10 cellular contexts compared by ENCODE assay signal in genomic region chr11:65607614-65608426, GRCh38. TPM values are rescaled to one million over a fixed set of nuclear protein-coding genes. Genes with fewer than 3 reads are reported as not detected.
DNase-seq lines count a peak whose midpoint lies in the region; ATAC-seq, FAIRE-seq and TF ChIP-seq lines count a peak whose summit lies in the region.
"Had no signal": no experiment of that assay in that cellular context is flagged by ENCODE, and none has a peak within 500 bp of the region (broad histone marks: within the 10 kb centered on the region; RNA-seq: fewer than 3 reads in every experiment).

No MANE protein-coding gene starts in this region.

- H3K9ac ChIP-seq in HepG2 (ENCODE audit: insufficient read depth, low read depth, low read length) = no peak overlapping the region
- H3K9ac ChIP-seq: KMS-11 had no signal

- WGBS in HepG2 (ENCODE audit: low lambda C conversion rate) = 99% methylated on average over 22 of the region's 37 CpGs
- 80% methylated on average over 1 of the region's 37 CpGs for WGBS in right lobe of liver (ENCODE audit: insufficient coverage, low coverage, low lambda C conversion rate, missing lambda C conversion rate)
- 75 to 80% methylated on average over 37 of the region's 37 CpGs for WGBS in aorta, 2 donors

- no peak; the same call in 2 of the 3 replicates for ATAC-seq in HepG2
- ATAC-seq in right lobe of liver = no peak
- ATAC-seq in aorta (ENCODE audit: low FRiP score) = no peak
- no peak for ATAC-seq in GM19395 (IDR thresholded peaks at IDR 0.05; ENCODE audit: unreplicated experiment)
- no peak for ATAC-seq in HG03175 (IDR thresholded peaks at IDR 0.05; ENCODE audit: unreplicated experiment)

- peaks cover 33% of the 10 kb centered on the region for H3K79me2 ChIP-seq in HepG2 (ENCODE audit: insufficient read depth, low read length)

- TF ChIP-seq CTCF in HepG2 (CRISPR knock-in tag; IDR thresholded peaks at IDR 0.05) = no peak
- TF ChIP-seq CTCF in right lobe of liver (IDR thresholded peaks at IDR 0.05) = no peak
- no peak for TF ChIP-seq CTCF in kidney epithelial cell (IDR thresholded peaks at IDR 0.05; ENCODE audit: insufficient read depth, low read length, poor library complexity, severe bottlenecking)

- CTCF ChIA-PET in HepG2 (lab: Yijun Ruan, JAX; ENCODE audit: low intra/inter-chr PET ratio, low total read pairs) = no interaction called here

- intact Hi-C loops in HepG2 (cut with micrococcal nuclease; ENCODE audit: unreplicated experiment) (no loop called here), right lobe of liver (cut with DNase I) (no loop called here), aorta (cut with DNase I) (loop anchor here in 1 of 2 donors (2.0 kb wide), 1 partner anchor 33 kb away; no protein-coding TSS in a partner anchor)

- no peak overlapping the region for H3K4me3 ChIP-seq in HepG2 (replicated peaks in 1 of 3; ENCODE audit: insufficient read depth in 1 of 3, low read depth in 2 of 3, low read length in 3 of 3)
- no peak overlapping the region for H3K4me3 ChIP-seq in right lobe of liver
- peak overlapping the region; percentile 25 for H3K4me3 ChIP-seq in kidney epithelial cell (ENCODE audit: low read depth, low read length)
- H3K4me3 ChIP-seq in aorta (ENCODE audit: low read length in 2 of 2) = no peak overlapping the region

- POLR2A ChIA-PET in HepG2 (lab: Yijun Ruan, JAX) = no interaction called here

- H3K4me2 ChIP-seq in HepG2 (ENCODE audit: low read depth, low read length) = no peak overlapping the region
- H3K4me2 ChIP-seq: KMS-11 had no signal

- TF ChIP-seq RAD21 in HepG2 (CRISPR knock-in tag; IDR thresholded peaks at IDR 0.05) = no peak

- TF ChIP-seq EP300 in HepG2 (IDR thresholded peaks at IDR 0.05; ENCODE audit: low read depth in 2 of 2, low read length in 2 of 2) (no peak), HepG2 (CRISPR knock-in tag; IDR thresholded peaks at IDR 0.05; ENCODE audit: borderline replicate concordance) (no peak)

- no peak for FAIRE-seq in HepG2 (lab: Jason Lieb, UNC)

- no TSS peak for BruUV-seq in HepG2 (replicated peaks; lab: Mats Ljungman, UMichigan)

- H3K4me1 ChIP-seq in HepG2 (ENCODE audit: insufficient read depth, low read length) = peaks cover 35% of the 10 kb centered on the region
- H3K4me1 ChIP-seq in right lobe of liver = peaks cover 0 to 27% (median 8%) of the 10 kb centered on the region in 4 donors
- peaks cover 0 to 2% of the 10 kb centered on the region in 2 donors for H3K4me1 ChIP-seq in aorta (ENCODE audit: control insufficient read depth in 1 of 2, insufficient read depth in 2 of 2, low read length in 2 of 2)

- no peaks in the 10 kb centered on the region for H3K27me3 ChIP-seq in HepG2 (ENCODE audit: control insufficient read depth in 1 of 2, insufficient read depth in 2 of 2, low read length in 2 of 2)
- H3K27me3 ChIP-seq in right lobe of liver = no peaks in the 10 kb centered on the region
- no peaks in the 10 kb centered on the region for H3K27me3 ChIP-seq in kidney epithelial cell (ENCODE audit: control insufficient read depth, insufficient read depth, low read length)
- no peaks in the 10 kb centered on the region for H3K27me3 ChIP-seq in aorta (ENCODE audit: control insufficient read depth in 1 of 2, insufficient read depth in 2 of 2, low read length in 1 of 2)

- H3K9me3 ChIP-seq in HepG2 (ENCODE audit: low read length) (no peaks in the 10 kb centered on the region), right lobe of liver (no peaks in the 10 kb centered on the region), aorta (ENCODE audit: control insufficient read depth, low read length) (no peaks in the 10 kb centered on the region)

- no peak overlapping the region for H2AFZ ChIP-seq in HepG2 (ENCODE audit: low read length)

- TF ChIP-seq POLR2A in HepG2 (IDR thresholded peaks at IDR 0.05; ENCODE audit: insufficient read depth in 1 of 2, low read depth in 2 of 2, low read length in 2 of 2) = no peak
- TF ChIP-seq POLR2A in right lobe of liver (IDR thresholded peaks at IDR 0.05) = no peak

- DNase-seq in HepG2 (ENCODE audit: low spot score) (no peak), right lobe of liver (no peak), kidney epithelial cell (ENCODE audit: low read depth) (no peak), aorta (no peak)
- DNase-seq: NCI-H524 treated with DMSO at 0.1 percent for 48 hours; stimulated activated naive CD4-positive, alpha-beta T cell had no signal

- in situ Hi-C loops in HepG2 (cut with HindIII; ENCODE audit: extremely low pct_ligation_motif_present, low pct_unique_long_range_greater_than_20kb) = no loop called here

- H4K20me1 ChIP-seq in HepG2 (ENCODE audit: insufficient read depth, low read length) = peaks cover 15% of the 10 kb centered on the region; the same call in 1 of the 2 replicates

- no peak overlapping the region for H3K27ac ChIP-seq in HepG2 (ENCODE audit: extremely low read length, insufficient read depth, low read length)
- no peak overlapping the region for H3K27ac ChIP-seq in right lobe of liver
- H3K27ac ChIP-seq in aorta (ENCODE audit: low read depth in 1 of 2, low read length in 2 of 2) = peak overlapping the region in 1 of 2 donors; percentile 26
- H3K27ac ChIP-seq: KMS-11 had no signal

- H3K36me3 ChIP-seq in HepG2 (replicated peaks in 1 of 2; ENCODE audit: control insufficient read depth in 1 of 2, insufficient read depth in 2 of 2, low read length in 2 of 2) = peaks cover 29 to 76% of the 10 kb centered on the region in 2 experiments
- peaks cover 6 to 54% (median 17%) of the 10 kb centered on the region in 4 donors for H3K36me3 ChIP-seq in right lobe of liver
- peaks cover 1% of the 10 kb centered on the region for H3K36me3 ChIP-seq in kidney epithelial cell (ENCODE audit: control insufficient read depth, insufficient read depth, low read length)
- peaks cover 2 to 3% of the 10 kb centered on the region in 2 donors for H3K36me3 ChIP-seq in aorta (ENCODE audit: control insufficient read depth in 1 of 2, insufficient read depth in 2 of 2, low read length in 1 of 2)

RNA-seq across cellular contexts. Expression of gene MAP3K11, which starts 6.2 kb away (rescaled TPM):
- total RNA-seq in HepG2 (2016; rRNA removed; fragmentation: Illumina TruSeq; extraction: Trizol) = 35.6 and 51.5 TPM in 2 replicates
- 9.8 and 11.0 TPM in 2 replicates for total RNA-seq in HepG2 (2016; cell fraction: cytosol; rRNA removed; fragmentation: Illumina TruSeq; extraction: Trizol; ENCODE audit: low read depth)
- total RNA-seq in HepG2 (2016; cell fraction: insoluble cytoplasmic fraction; rRNA removed; fragmentation: Illumina TruSeq; extraction: Trizol) = 28.4 and 51.3 TPM in 2 replicates
- total RNA-seq in HepG2 (2016; cell fraction: membrane; rRNA removed; fragmentation: Illumina TruSeq; extraction: Trizol) = 23.9 and 24.4 TPM in 2 replicates
- 38.3 and 44.6 TPM in 2 replicates for total RNA-seq in HepG2 (2016; cell fraction: nucleus; rRNA removed; fragmentation: Illumina TruSeq; extraction: Trizol)
- polyA plus RNA-seq in HepG2 (2011; rRNA removed) = 35.9 and 54.6 TPM in 2 replicates
- 29.9 and 43.3 TPM in 2 replicates for polyA plus RNA-seq in HepG2 (2011; cell fraction: cytosol; rRNA removed)
- polyA plus RNA-seq in HepG2 (2011; cell fraction: nucleus; rRNA removed) = 105 and 109 TPM in 2 replicates
- 41.6 and 47.6 TPM in 2 replicates for polyA plus RNA-seq in HepG2 (2012)
- polyA plus RNA-seq in HepG2 (2016; cell fraction: cytosol; fragmentation: Illumina TruSeq; extraction: Trizol; ENCODE audit: low read depth) = 10.0 and 10.8 TPM in 2 replicates
- polyA plus RNA-seq in HepG2 (2016; cell fraction: insoluble cytoplasmic fraction; fragmentation: Illumina TruSeq; extraction: Trizol; ENCODE audit: low read depth) = 43.2 and 55.5 TPM in 2 replicates
- polyA plus RNA-seq in HepG2 (2016; cell fraction: membrane; fragmentation: Illumina TruSeq; extraction: Trizol; ENCODE audit: low read depth) = 24.5 and 29.1 TPM in 2 replicates
- polyA plus RNA-seq in HepG2 (2016; cell fraction: nucleus; fragmentation: Illumina TruSeq; extraction: Trizol; ENCODE audit: insufficient read depth, low read depth) = 98.1 and 107 TPM in 2 replicates
- 59.8 and 117 TPM in 2 replicates for polyA minus RNA-seq in HepG2 (2011; rRNA and poly(A)+ RNA removed; ENCODE audit: low replicate concordance)
- polyA minus RNA-seq in HepG2 (2011; cell fraction: cytosol; rRNA and poly(A)+ RNA removed) = 35.9 and 41.2 TPM in 2 replicates
- 61.7 and 76.1 TPM in 2 replicates for polyA minus RNA-seq in HepG2 (2011; cell fraction: nucleus; rRNA and poly(A)+ RNA removed)
- total RNA-seq in right lobe of liver = 10 to 100 TPM; 48.3 to 67.1 (median 60.9) TPM
- total RNA-seq in kidney epithelial cell = 58.3 and 60.8 TPM in 2 replicates
- total RNA-seq in aorta = 10 to 100 TPM; 51.3 to 87.9 TPM
- 10 to 100 TPM; 34.2 to 78.8 TPM for polyA plus RNA-seq in aorta

RNA-seq across cellular contexts. Expression of gene PCNX3, which starts 7.8 kb away (rescaled TPM):
- total RNA-seq in HepG2 (2016; rRNA removed; fragmentation: Illumina TruSeq; extraction: Trizol) = 14.5 and 23.0 TPM in 2 replicates
- 8.5 and 8.7 TPM in 2 replicates for total RNA-seq in HepG2 (2016; cell fraction: cytosol; rRNA removed; fragmentation: Illumina TruSeq; extraction: Trizol; ENCODE audit: low read depth)
- 12.2 and 22.7 TPM in 2 replicates for total RNA-seq in HepG2 (2016; cell fraction: insoluble cytoplasmic fraction; rRNA removed; fragmentation: Illumina TruSeq; extraction: Trizol)
- total RNA-seq in HepG2 (2016; cell fraction: membrane; rRNA removed; fragmentation: Illumina TruSeq; extraction: Trizol) = 9.3 and 9.7 TPM in 2 replicates
- total RNA-seq in HepG2 (2016; cell fraction: nucleus; rRNA removed; fragmentation: Illumina TruSeq; extraction: Trizol) = 26.0 and 33.8 TPM in 2 replicates
- 16.2 and 23.1 TPM in 2 replicates for polyA plus RNA-seq in HepG2 (2011; rRNA removed)
- 12.7 and 17.1 TPM in 2 replicates for polyA plus RNA-seq in HepG2 (2011; cell fraction: cytosol; rRNA removed)
- polyA plus RNA-seq in HepG2 (2011; cell fraction: nucleus; rRNA removed) = 99.5 and 123 TPM in 2 replicates
- 14.4 and 24.5 TPM in 2 replicates for polyA plus RNA-seq in HepG2 (2012)
- 4.3 and 4.9 TPM in 2 replicates for polyA plus RNA-seq in HepG2 (2016; cell fraction: cytosol; fragmentation: Illumina TruSeq; extraction: Trizol; ENCODE audit: low read depth)
- 14.3 and 21.7 TPM in 2 replicates for polyA plus RNA-seq in HepG2 (2016; cell fraction: insoluble cytoplasmic fraction; fragmentation: Illumina TruSeq; extraction: Trizol; ENCODE audit: low read depth)
- 5.8 and 6.9 TPM in 2 replicates for polyA plus RNA-seq in HepG2 (2016; cell fraction: membrane; fragmentation: Illumina TruSeq; extraction: Trizol; ENCODE audit: low read depth)
- polyA plus RNA-seq in HepG2 (2016; cell fraction: nucleus; fragmentation: Illumina TruSeq; extraction: Trizol; ENCODE audit: insufficient read depth, low read depth) = 68.2 and 73.5 TPM in 2 replicates
- 35.6 and 67.6 TPM in 2 replicates for polyA minus RNA-seq in HepG2 (2011; rRNA and poly(A)+ RNA removed; ENCODE audit: low replicate concordance)
- polyA minus RNA-seq in HepG2 (2011; cell fraction: cytosol; rRNA and poly(A)+ RNA removed) = 23.3 and 27.8 TPM in 2 replicates
- polyA minus RNA-seq in HepG2 (2011; cell fraction: nucleus; rRNA and poly(A)+ RNA removed) = 32.3 and 32.8 TPM in 2 replicates
- 10 to 100 TPM; 11.2 to 32.9 (median 12.4) TPM for total RNA-seq in right lobe of liver
- total RNA-seq in kidney epithelial cell = 61.9 and 71.2 TPM in 2 replicates
- total RNA-seq in aorta = 10 to 100 TPM; 24.8 to 28.8 TPM
- 10 to 100 TPM in 1 of 2 donors, 1 to 10 TPM in 1; 3.9 to 50.0 TPM for polyA plus RNA-seq in aorta

RNA-seq across cellular contexts. Expression of gene KCNK7, which starts 12.2 kb away (rescaled TPM):
- total RNA-seq in HepG2 (2016; rRNA removed; fragmentation: Illumina TruSeq; extraction: Trizol) (not detected in 2 replicates), right lobe of liver (under 1 TPM in 1 of 6 experiments, not detected in 5; 0.31 TPM), kidney epithelial cell (not detected in 2 replicates), aorta (1 to 10 TPM in 1 of 2 donors, under 1 TPM in 1; 0.93 to 1.3 TPM)
- total RNA-seq in HepG2 (2016; cell fraction: cytosol; rRNA removed; fragmentation: Illumina TruSeq; extraction: Trizol; ENCODE audit: low read depth) = not detected in 2 replicates
- not detected in 2 replicates for total RNA-seq in HepG2 (2016; cell fraction: insoluble cytoplasmic fraction; rRNA removed; fragmentation: Illumina TruSeq; extraction: Trizol)
- not detected in 2 replicates for total RNA-seq in HepG2 (2016; cell fraction: membrane; rRNA removed; fragmentation: Illumina TruSeq; extraction: Trizol)
- total RNA-seq in HepG2 (2016; cell fraction: nucleus; rRNA removed; fragmentation: Illumina TruSeq; extraction: Trizol) = 1.2 TPM in 1 of 2 replicates, not detected in the other
- polyA plus RNA-seq in HepG2 (2011; rRNA removed) (0.11 and 0.14 TPM in 2 replicates), aorta (1 to 10 TPM in 1 of 2 donors, not detected in 1; 7.3 TPM)
- polyA plus RNA-seq in HepG2 (2011; cell fraction: cytosol; rRNA removed) = 0.04 TPM in 1 of 2 replicates, not detected in the other
- 0.69 and 0.97 TPM in 2 replicates for polyA plus RNA-seq in HepG2 (2011; cell fraction: nucleus; rRNA removed)
- polyA plus RNA-seq in HepG2 (2012) = 0.28 TPM in 1 of 2 replicates, not detected in the other
- not detected in 2 replicates for polyA plus RNA-seq in HepG2 (2016; cell fraction: cytosol; fragmentation: Illumina TruSeq; extraction: Trizol; ENCODE audit: low read depth)
- polyA plus RNA-seq in HepG2 (2016; cell fraction: insoluble cytoplasmic fraction; fragmentation: Illumina TruSeq; extraction: Trizol; ENCODE audit: low read depth) = not detected in 2 replicates
- polyA plus RNA-seq in HepG2 (2016; cell fraction: membrane; fragmentation: Illumina TruSeq; extraction: Trizol; ENCODE audit: low read depth) = not detected in 2 replicates
- polyA plus RNA-seq in HepG2 (2016; cell fraction: nucleus; fragmentation: Illumina TruSeq; extraction: Trizol; ENCODE audit: insufficient read depth, low read depth) = 0.38 and 0.77 TPM in 2 replicates
- 0.33 and 0.90 TPM in 2 replicates for polyA minus RNA-seq in HepG2 (2011; rRNA and poly(A)+ RNA removed; ENCODE audit: low replicate concordance)
- polyA minus RNA-seq in HepG2 (2011; cell fraction: cytosol; rRNA and poly(A)+ RNA removed) = not detected in 2 replicates
- 0.75 and 1.2 TPM in 2 replicates for polyA minus RNA-seq in HepG2 (2011; cell fraction: nucleus; rRNA and poly(A)+ RNA removed)
- polyA plus RNA-seq: CD14-positive monocyte had no signal

RNA-seq across cellular contexts. Expression of gene SIPA1, which starts 30.1 kb away (rescaled TPM):
- total RNA-seq in HepG2 (2016; rRNA removed; fragmentation: Illumina TruSeq; extraction: Trizol) (5.4 and 5.8 TPM in 2 replicates), right lobe of liver (10 to 100 TPM; 21.1 to 34.1 (median 25.3) TPM), kidney epithelial cell (19.6 and 25.8 TPM in 2 replicates), aorta (10 to 100 TPM; 67.0 to 75.1 TPM)
- total RNA-seq in HepG2 (2016; cell fraction: cytosol; rRNA removed; fragmentation: Illumina TruSeq; extraction: Trizol; ENCODE audit: low read depth) = 2.4 and 2.5 TPM in 2 replicates
- 5.0 and 7.9 TPM in 2 replicates for total RNA-seq in HepG2 (2016; cell fraction: insoluble cytoplasmic fraction; rRNA removed; fragmentation: Illumina TruSeq; extraction: Trizol)
- 5.1 and 6.5 TPM in 2 replicates for total RNA-seq in HepG2 (2016; cell fraction: membrane; rRNA removed; fragmentation: Illumina TruSeq; extraction: Trizol)
- total RNA-seq in HepG2 (2016; cell fraction: nucleus; rRNA removed; fragmentation: Illumina TruSeq; extraction: Trizol) = 4.5 and 6.8 TPM in 2 replicates
- polyA plus RNA-seq in HepG2 (2011; rRNA removed) (7.7 and 9.1 TPM in 2 replicates), aorta (100 to 1,000 TPM in 1 of 2 donors, 10 to 100 TPM in 1; 25.2 to 147 TPM)
- polyA plus RNA-seq in HepG2 (2011; cell fraction: cytosol; rRNA removed) = 4.1 and 8.2 TPM in 2 replicates
- 29.6 and 37.0 TPM in 2 replicates for polyA plus RNA-seq in HepG2 (2011; cell fraction: nucleus; rRNA removed)
- 4.6 and 5.8 TPM in 2 replicates for polyA plus RNA-seq in HepG2 (2012)
- 2.6 and 2.8 TPM in 2 replicates for polyA plus RNA-seq in HepG2 (2016; cell fraction: cytosol; fragmentation: Illumina TruSeq; extraction: Trizol; ENCODE audit: low read depth)
- 4.1 and 5.0 TPM in 2 replicates for polyA plus RNA-seq in HepG2 (2016; cell fraction: insoluble cytoplasmic fraction; fragmentation: Illumina TruSeq; extraction: Trizol; ENCODE audit: low read depth)
- 4.4 and 5.1 TPM in 2 replicates for polyA plus RNA-seq in HepG2 (2016; cell fraction: membrane; fragmentation: Illumina TruSeq; extraction: Trizol; ENCODE audit: low read depth)
- polyA plus RNA-seq in HepG2 (2016; cell fraction: nucleus; fragmentation: Illumina TruSeq; extraction: Trizol; ENCODE audit: insufficient read depth, low read depth) = 10.2 and 11.1 TPM in 2 replicates
- 33.6 and 36.0 TPM in 2 replicates for polyA minus RNA-seq in HepG2 (2011; rRNA and poly(A)+ RNA removed; ENCODE audit: low replicate concordance)
- polyA minus RNA-seq in HepG2 (2011; cell fraction: cytosol; rRNA and poly(A)+ RNA removed) = 9.0 and 11.6 TPM in 2 replicates
- polyA minus RNA-seq in HepG2 (2011; cell fraction: nucleus; rRNA and poly(A)+ RNA removed) = 6.8 and 10.8 TPM in 2 replicates

RNA-seq across cellular contexts. Expression of gene EHBP1L1, which starts 32.0 kb away (rescaled TPM):
- total RNA-seq in HepG2 (2016; rRNA removed; fragmentation: Illumina TruSeq; extraction: Trizol) = 5.4 and 10.6 TPM in 2 replicates
- total RNA-seq in HepG2 (2016; cell fraction: cytosol; rRNA removed; fragmentation: Illumina TruSeq; extraction: Trizol; ENCODE audit: low read depth) = 2.5 and 2.6 TPM in 2 replicates
- total RNA-seq in HepG2 (2016; cell fraction: insoluble cytoplasmic fraction; rRNA removed; fragmentation: Illumina TruSeq; extraction: Trizol) = 3.9 and 9.7 TPM in 2 replicates
- 3.4 TPM in 2 replicates for total RNA-seq in HepG2 (2016; cell fraction: membrane; rRNA removed; fragmentation: Illumina TruSeq; extraction: Trizol)
- 7.8 and 8.4 TPM in 2 replicates for total RNA-seq in HepG2 (2016; cell fraction: nucleus; rRNA removed; fragmentation: Illumina TruSeq; extraction: Trizol)
- 8.3 and 14.4 TPM in 2 replicates for polyA plus RNA-seq in HepG2 (2011; rRNA removed)
- polyA plus RNA-seq in HepG2 (2011; cell fraction: cytosol; rRNA removed) = 7.1 and 10.0 TPM in 2 replicates
- 74.9 and 85.5 TPM in 2 replicates for polyA plus RNA-seq in HepG2 (2011; cell fraction: nucleus; rRNA removed)
- 9.8 and 10.7 TPM in 2 replicates for polyA plus RNA-seq in HepG2 (2012)
- 0.58 and 0.94 TPM in 2 replicates for polyA plus RNA-seq in HepG2 (2016; cell fraction: cytosol; fragmentation: Illumina TruSeq; extraction: Trizol; ENCODE audit: low read depth)
- polyA plus RNA-seq in HepG2 (2016; cell fraction: insoluble cytoplasmic fraction; fragmentation: Illumina TruSeq; extraction: Trizol; ENCODE audit: low read depth) = 4.6 and 5.1 TPM in 2 replicates
- polyA plus RNA-seq in HepG2 (2016; cell fraction: membrane; fragmentation: Illumina TruSeq; extraction: Trizol; ENCODE audit: low read depth) = 0.79 and 1.3 TPM in 2 replicates
- polyA plus RNA-seq in HepG2 (2016; cell fraction: nucleus; fragmentation: Illumina TruSeq; extraction: Trizol; ENCODE audit: insufficient read depth, low read depth) = 27.0 and 30.2 TPM in 2 replicates
- 23.3 and 45.1 TPM in 2 replicates for polyA minus RNA-seq in HepG2 (2011; rRNA and poly(A)+ RNA removed; ENCODE audit: low replicate concordance)
- 7.6 and 13.2 TPM in 2 replicates for polyA minus RNA-seq in HepG2 (2011; cell fraction: cytosol; rRNA and poly(A)+ RNA removed)
- polyA minus RNA-seq in HepG2 (2011; cell fraction: nucleus; rRNA and poly(A)+ RNA removed) = 6.4 and 11.8 TPM in 2 replicates
- total RNA-seq in right lobe of liver = 10 to 100 TPM; 10.0 to 29.9 (median 13.7) TPM
- total RNA-seq in kidney epithelial cell = 19.5 and 20.9 TPM in 2 replicates
- total RNA-seq in aorta = 100 to 1,000 TPM; 235 to 266 TPM
- polyA plus RNA-seq in aorta = 100 to 1,000 TPM in 1 of 2 donors, 10 to 100 TPM in 1; 53.2 to 316 TPM
